ENCODE assay signal across 15 cellular contexts in the genomic region with DNA sequence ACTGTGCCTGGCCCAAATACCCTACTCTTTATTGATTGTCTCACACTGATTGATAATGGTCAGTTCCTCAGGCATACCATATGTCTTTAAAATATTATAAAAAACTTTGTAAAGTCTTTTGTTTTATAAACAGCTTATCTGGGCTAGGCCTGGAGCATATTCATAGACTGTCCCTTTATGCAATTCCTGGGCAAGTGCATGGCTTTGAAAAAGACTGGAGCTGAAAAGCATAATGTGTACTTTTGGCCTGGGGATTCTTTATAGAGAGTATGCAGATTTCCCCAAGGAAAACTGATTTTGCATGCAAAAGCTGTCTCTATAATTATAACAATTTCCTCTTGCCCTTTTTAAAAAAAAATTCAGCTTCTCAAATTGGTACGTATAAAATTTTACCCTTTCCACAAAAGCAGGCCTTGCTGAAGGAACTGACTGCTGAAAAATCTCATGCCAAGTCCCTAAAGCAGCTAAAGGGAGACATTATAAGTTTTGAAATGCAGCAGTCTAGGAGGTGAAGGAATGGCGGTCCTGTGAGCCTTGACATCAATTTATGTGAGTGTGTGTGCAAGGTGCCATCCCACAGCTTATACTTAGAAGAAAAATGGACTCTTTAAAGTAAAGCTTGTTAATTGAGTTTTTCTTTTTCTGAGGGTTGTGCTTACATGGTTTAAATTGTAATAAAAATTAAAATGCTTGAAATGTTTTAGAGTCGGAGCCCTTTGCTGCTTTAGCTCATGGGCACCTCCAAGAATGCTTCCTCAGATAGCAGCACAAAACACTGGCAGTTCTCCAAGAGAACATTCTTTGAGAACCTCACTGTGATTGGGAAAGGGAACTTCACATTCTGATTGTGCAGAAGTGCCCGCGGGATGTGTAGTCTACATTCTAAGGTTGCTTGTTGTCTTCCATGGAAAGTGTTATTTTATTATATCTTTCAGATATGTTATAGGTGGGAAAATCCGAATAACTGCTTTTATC. TPM values are rescaled to one million over a fixed set of nuclear protein-coding genes. Genes with fewer than 3 reads are reported as not detected.
DNase-seq lines count a peak whose midpoint lies in the region; ATAC-seq and TF ChIP-seq lines count a peak whose summit lies in the region.
"Had no signal": no experiment of that assay in that cellular context is flagged by ENCODE, and none has a peak within 500 bp of the region (broad histone marks: within the 10 kb centered on the region; RNA-seq: fewer than 3 reads in every experiment).

No MANE protein-coding gene starts in this region.

- TF ChIP-seq CTCF in coronary artery (IDR thresholded peaks at IDR 0.05), result no peak
- no peak for TF ChIP-seq CTCF in CD14-positive monocyte (IDR thresholded peaks at IDR 0.05)

- H3K4me3 ChIP-seq in coronary artery, result peak overlapping the region; percentile 9

- peak overlapping the region in 1 of 2 donors; percentile 31 for H3K27ac ChIP-seq in coronary artery

- no peaks in the 10 kb centered on the region for H3K4me1 Mint-ChIP-seq in stimulated activated naive B cell treated with anti-CD40 and anti-IgM and Interleukin-4, amounts not matched to agents 10 μg/mL and 1 μg/mL and 100 μg/mL, for 72 hours
- no peaks in the 10 kb centered on the region for H3K4me1 Mint-ChIP-seq in CD14-positive monocyte
- no peaks in the 10 kb centered on the region for H3K4me1 Mint-ChIP-seq in activated T-cell treated with anti-CD3 and anti-CD28 coated beads, Interleukin-2, amount 50 U/mL, for 4 hours (ENCODE audit: low read depth)
- H3K4me1 Mint-ChIP-seq: naive B cell had no signal

- intact Hi-C loops in CD14-positive monocyte (cut with micrococcal nuclease), result no loop called here

- no peak overlapping the region for H3K27ac Mint-ChIP-seq in stimulated activated naive B cell treated with anti-CD40 and anti-IgM and Interleukin-4, amounts not matched to agents 10 μg/mL and 1 μg/mL and 100 μg/mL, for 72 hours
- no peak overlapping the region for H3K27ac Mint-ChIP-seq in CD14-positive monocyte
- H3K27ac Mint-ChIP-seq: activated T-helper 2 cell treated with anti-CD3 and anti-CD28 coated beads, Interferon-gamma antibody, Interleukin-2, Interleukin-4, amounts not matched to agents 10 μg/mL and 5 μg/mL and 100 μg/mL, durations not matched to agents 14 hours and 24 hours and 36 hours; dendritic cell treated with granulocyte-macrophage colony-stimulating factor and Interleukin-4, amounts not matched to agents 40 ng/mL and 50 ng/mL, for 4 days; naive B cell had no signal

- H3K27me3 Mint-ChIP-seq in stimulated activated naive B cell treated with anti-CD40 and anti-IgM and Interleukin-4, amounts not matched to agents 10 μg/mL and 1 μg/mL and 100 μg/mL, for 72 hours, result no peaks in the 10 kb centered on the region
- H3K27me3 Mint-ChIP-seq in CD14-positive monocyte (ENCODE audit: low read depth in 3 of 3), result no peaks in the 10 kb centered on the region
- no peaks in the 10 kb centered on the region for H3K27me3 Mint-ChIP-seq in activated T-cell treated with anti-CD3 and anti-CD28 coated beads, Interleukin-2, amount 50 U/mL, for 4 hours (ENCODE audit: low read depth)
- H3K27me3 Mint-ChIP-seq: naive B cell had no signal

- no peak overlapping the region for H3K4me3 Mint-ChIP-seq in stimulated activated naive B cell treated with anti-CD40 and anti-IgM and Interleukin-4, amounts not matched to agents 10 μg/mL and 1 μg/mL and 100 μg/mL, for 72 hours
- no peak overlapping the region for H3K4me3 Mint-ChIP-seq in CD14-positive monocyte
- no peak overlapping the region for H3K4me3 Mint-ChIP-seq in activated T-cell treated with anti-CD3 and anti-CD28 coated beads, Interleukin-2, amount 50 U/mL, for 4 hours
- H3K4me3 Mint-ChIP-seq: dendritic cell treated with granulocyte-macrophage colony-stimulating factor and Interleukin-4, amounts not matched to agents 40 ng/mL and 50 ng/mL, for 4 days; naive B cell had no signal

- H3K9me3 Mint-ChIP-seq in stimulated activated naive B cell treated with anti-CD40 and anti-IgM and Interleukin-4, amounts not matched to agents 10 μg/mL and 1 μg/mL and 100 μg/mL, for 72 hours, result no peaks in the 10 kb centered on the region
- H3K9me3 Mint-ChIP-seq in CD14-positive monocyte, result no peaks in the 10 kb centered on the region
- H3K9me3 Mint-ChIP-seq in activated T-cell treated with anti-CD3 and anti-CD28 coated beads, Interleukin-2, amount 50 U/mL, for 4 hours, result no peaks in the 10 kb centered on the region
- H3K9me3 Mint-ChIP-seq: activated T-helper 2 cell treated with anti-CD3 and anti-CD28 coated beads, Interferon-gamma antibody, Interleukin-2, Interleukin-4, amounts not matched to agents 10 μg/mL and 5 μg/mL and 100 μg/mL, durations not matched to agents 14 hours and 24 hours and 36 hours; dendritic cell treated with granulocyte-macrophage colony-stimulating factor and Interleukin-4, amounts not matched to agents 40 ng/mL and 50 ng/mL, for 4 days; naive B cell had no signal

- TF ChIP-seq EP300 in Ishikawa (IDR thresholded peaks at IDR 0.05; ENCODE audit: borderline replicate concordance), result no peak

- H3K36me3 Mint-ChIP-seq in stimulated activated naive B cell treated with anti-CD40 and anti-IgM and Interleukin-4, amounts not matched to agents 10 μg/mL and 1 μg/mL and 100 μg/mL, for 72 hours, result no peaks in the 10 kb centered on the region
- no peaks in the 10 kb centered on the region for H3K36me3 Mint-ChIP-seq in CD14-positive monocyte
- H3K36me3 Mint-ChIP-seq in activated T-cell treated with anti-CD3 and anti-CD28 coated beads, Interleukin-2, amount 50 U/mL, for 4 hours (ENCODE audit: insufficient read depth), result no peaks in the 10 kb centered on the region
- H3K36me3 Mint-ChIP-seq: naive B cell had no signal

- peak; percentile 56 for DNase-seq in A172 (ENCODE audit: low spot score)
- DNase-seq in coronary artery (ENCODE audit: low spot score), result no peak
- peak; percentile 77 for DNase-seq in kidney glomerular epithelial cell (lab: John Stamatoyannopoulos, UW)
- DNase-seq in activated CD4-positive, alpha-beta T cell treated with anti-CD3 and anti-CD28 coated beads, Interleukin-2, amount 50 U/mL, for 1 hour, result no peak
- no peak for DNase-seq in stimulated activated naive B cell treated with anti-CD40 and anti-IgM and Interleukin-4, amounts not matched to agents 10 μg/mL and 1 μg/mL and 100 μg/mL, for 72 hours
- DNase-seq in CD14-positive monocyte (ENCODE audit: low spot score), result no peak
- DNase-seq in activated T-cell treated with anti-CD3 and anti-CD28 coated beads, Interleukin-2, amount 50 U/mL, for 4 hours, result no peak
- DNase-seq: KG1; naive B cell; NCI-H2107; stimulated activated CD4-positive, alpha-beta T cell treated with anti-CD3 and anti-CD28 coated beads, Interleukin-12 subunit alpha, Interleukin-12 subunit beta, amount 100 ng/mL, for 4 hours had no signal

- ATAC-seq in stimulated activated naive B cell treated with anti-CD40 and anti-IgM and Interleukin-4, amounts not matched to agents 10 μg/mL and 1 μg/mL and 100 μg/mL, for 72 hours (replicated peaks), result no peak
- ATAC-seq in activated T-cell treated with anti-CD3 and anti-CD28 coated beads, Interleukin-2, amount 50 U/mL, for 4 hours, result no peak

- TF ChIP-seq RAD21 in Ishikawa (IDR thresholded peaks at IDR 0.05; ENCODE audit: low read depth), result no peak

TF ChIP-seq in Ishikawa, 13 proteins besides CTCF, POLR2A, EP300 and RAD21:
- no peak for TF ChIP-seq ZBTB7A (IDR thresholded peaks at IDR 0.05; ENCODE audit: low read depth)
- no peak for TF ChIP-seq CEBPB (IDR thresholded peaks at IDR 0.05)
- TF ChIP-seq, protein P1, sequence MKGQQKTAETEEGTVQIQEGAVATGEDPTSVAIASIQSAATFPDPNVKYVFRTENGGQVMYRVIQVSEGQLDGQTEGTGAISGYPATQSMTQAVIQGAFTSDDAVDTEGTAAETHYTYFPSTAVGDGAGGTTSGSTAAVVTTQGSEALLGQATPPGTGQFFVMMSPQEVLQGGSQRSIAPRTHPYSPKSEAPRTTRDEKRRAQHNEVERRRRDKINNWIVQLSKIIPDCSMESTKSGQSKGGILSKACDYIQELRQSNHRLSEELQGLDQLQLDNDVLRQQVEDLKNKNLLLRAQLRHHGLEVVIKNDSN (IDR thresholded peaks at IDR 0.05), result no peak
- no peak for TF ChIP-seq TAF1 (IDR thresholded peaks at IDR 0.05; ENCODE audit: low read depth)
- TF ChIP-seq EGR1 (IDR thresholded peaks at IDR 0.05), result no peak
- peak; percentile 62 for TF ChIP-seq NFIC (IDR thresholded peaks at IDR 0.05)
- TF ChIP-seq TEAD4 (IDR thresholded peaks at IDR 0.05), result peak; percentile 78
- no peak for TF ChIP-seq FOXM1 (IDR thresholded peaks at IDR 0.05; ENCODE audit: borderline replicate concordance, low read depth)
- TF ChIP-seq YY1 (IDR thresholded peaks at IDR 0.05; ENCODE audit: low read depth), result no peak
- TF ChIP-seq TCF12 (IDR thresholded peaks at IDR 0.05; ENCODE audit: low read depth), result no peak
- no peak for TF ChIP-seq CREB1 (IDR thresholded peaks at IDR 0.05; ENCODE audit: low read depth)

RNA-seq across cellular contexts. Expression of a gene that starts 43.9 kb away (rescaled TPM):
- total RNA-seq in A172 (2014; rRNA removed; shearing (Covaris generic)), result 22.7 and 26.8 TPM in 2 replicates
- not detected for polyA plus RNA-seq in CD14-positive monocyte
- total RNA-seq in activated T-cell treated with anti-CD3 and anti-CD28 coated beads, Interleukin-2, amount 50 U/mL, for 4 hours, result under 1 TPM in 2 of 3 donors, not detected in 1; 0.05 TPM
- total RNA-seq: activated T-helper 2 cell treated with anti-CD3 and anti-CD28 coated beads, Interferon-gamma antibody, Interleukin-2, Interleukin-4, amounts not matched to agents 10 μg/mL and 5 μg/mL and 100 μg/mL, durations not matched to agents 14 hours and 24 hours and 36 hours; OCI-LY7 had no signal

Comparison
In these comparisons a context has a peak if more than half of its experiments do, and no peak if none do; other contexts are left out.
1. DNase-seq: peak in A172 (single experiment) and kidney glomerular epithelial cell (single experiment); none in coronary artery (single experiment), activated CD4-positive, alpha-beta T cell treated with anti-CD3 and anti-CD28 coated beads, Interleukin-2, amount 50 U/mL, for 1 hour (single experiment), stimulated activated naive B cell treated with anti-CD40 and anti-IgM and Interleukin-4, amounts not matched to agents 10 μg/mL and 1 μg/mL and 100 μg/mL, for 72 hours (single experiment), CD14-positive monocyte (single experiment) and activated T-cell treated with anti-CD3 and anti-CD28 coated beads, Interleukin-2, amount 50 U/mL, for 4 hours (single experiment).
2. RNA of a gene that starts 43.9 kb away (total RNA-seq): 22.7 to 26.8 TPM in A172; 0.05 TPM in activated T-cell treated with anti-CD3 and anti-CD28 coated beads, Interleukin-2, amount 50 U/mL, for 4 hours; every median in the first group is over 10 times any median in the second.